In genomic region chr19:53969366-53969765, GRCh38 we compare ENCODE assay signal across 8 cellular contexts. TPM values are rescaled to one million over a fixed set of nuclear protein-coding genes. Genes with fewer than 3 reads are reported as not detected.
"Had no signal": no experiment of that assay in that cellular context is flagged by ENCODE, and none has a peak within 500 bp of the region (broad histone marks: within the 10 kb centered on the region; RNA-seq: fewer than 3 reads in every experiment).

No MANE protein-coding gene starts in this region.

- H3K4me3 ChIP-seq: GM23248, GM23338, HAP-1 had no signal

- H3K4me2 ChIP-seq: GM23338 had no signal

- ATAC-seq: GM23338, HCT116 had no signal

- H3K9me3 ChIP-seq: HAP-1 had no signal

- DNase-seq: GM23248, GOT3, H9, HCEC 1CT, HFFc6 had no signal

- H3K4me1 ChIP-seq: HAP-1 had no signal

- H3K27ac ChIP-seq: GM23248 had no signal

- H3K36me3 ChIP-seq: HAP-1 had no signal

- H3K9ac ChIP-seq: GM23248 had no signal

- H2AFZ ChIP-seq: GM23248, GM23338 had no signal

RNA-seq across cellular contexts. Expression of gene CACNG8, which starts 6.6 kb away (rescaled TPM):
- polyA plus RNA-seq: GM23248 had no signal

RNA-seq across cellular contexts. Expression of gene CACNG6, which starts 22.1 kb away (rescaled TPM):
- total RNA-seq: GM23248, HFFc6 had no signal
- polyA plus RNA-seq: GM23248 had no signal
